ENCODE assay signal across 8 cellular contexts in genomic region chr10:132939957-132940790, GRCh38. TPM values are rescaled to one million over a fixed set of nuclear protein-coding genes. Genes with fewer than 3 reads are reported as not detected.
DNase-seq lines count a peak whose midpoint lies in the region; ATAC-seq and TF ChIP-seq lines count a peak whose summit lies in the region.

No MANE protein-coding gene starts in this region.

- DNase-seq in NCI-H146 (lab: John Stamatoyannopoulos, UW) (peak; percentile 24), NCI-H146 treated with DMSO at 0.1 percent for 48 hours (lab: John Stamatoyannopoulos, UW; ENCODE audit: unreplicated experiment) (no peak), PC-3 (peak; percentile 63), cardiac fibroblast (ENCODE audit: low read depth in 2 of 2) (peak; percentile 60 to 69), lung microvascular endothelial cell (ENCODE audit: low read depth in 2 of 2) (peak; percentile 48 to 52), thyroid gland (no peak), activated gamma-delta T cell (lab: John Stamatoyannopoulos, UW) (no peak)

- H3K79me2 ChIP-seq in PC-3 (ENCODE audit: low read length): no peaks in the 10 kb centered on the region

- H3K4me3 ChIP-seq in PC-3 (ENCODE audit: low read length) (no peak overlapping the region), cardiac fibroblast (replicated peaks in 1 of 2; ENCODE audit: low read depth in 2 of 2, low read length in 2 of 2) (no peak overlapping the region), thyroid gland (replicated peaks in 1 of 3) (no peak overlapping the region)

- no peak overlapping the region for H3K4me2 ChIP-seq in PC-3 (ENCODE audit: low read length)

- no peaks in the 10 kb centered on the region for H3F3A ChIP-seq in PC-3 (ENCODE audit: low read length, unreplicated experiment)

- no peaks in the 10 kb centered on the region for H3K9me2 ChIP-seq in PC-3 (replicated peaks; ENCODE audit: low read length)

- H3K27ac ChIP-seq in PC-3 (ENCODE audit: low read length): no peak overlapping the region
- H3K27ac ChIP-seq in thyroid gland: no peak overlapping the region

- BruUV-seq in PC-3 (replicated peaks; lab: Mats Ljungman, UMichigan): no TSS peak

- peak; percentile 40 for ATAC-seq in GM21825 (IDR thresholded peaks at IDR 0.05; ENCODE audit: unreplicated experiment)
- peak; percentile 59 for ATAC-seq in PC-3

- WGBS in thyroid gland, 2 donors: 68% methylated on average over 24 of the region's 24 CpGs

- no peak overlapping the region for H3K9ac ChIP-seq in PC-3 (ENCODE audit: low read length)

- H4K20me1 ChIP-seq in PC-3 (ENCODE audit: low read length): no peaks in the 10 kb centered on the region

- CTCF ChIA-PET in PC-3 (lab: Charles Lee): interaction anchor here (0.7 kb wide), 1 partner anchor 184 kb away, joined by 4 read pairs; no protein-coding TSS in a partner anchor

- H3K9me3 ChIP-seq in PC-3 (ENCODE audit: low read length) (no peaks in the 10 kb centered on the region), thyroid gland (no peaks in the 10 kb centered on the region)

- no peak for TF ChIP-seq POLR2A in thyroid gland (IDR thresholded peaks at IDR 0.05)

- POLR2A ChIA-PET in PC-3 (lab: Charles Lee; ENCODE audit: unreplicated experiment): no interaction called here

- H3K36me3 ChIP-seq in PC-3 (ENCODE audit: low read depth, low read length) (no peaks in the 10 kb centered on the region), thyroid gland (no peaks in the 10 kb centered on the region)

- intact Hi-C loops in PC-3 (cut with micrococcal nuclease) (loop anchor here (1.0 kb wide), 1 partner anchor 184 kb away; no protein-coding TSS in a partner anchor), thyroid gland (cut with DNase I) (no loop called here)

- H3K27me3 ChIP-seq in PC-3 (ENCODE audit: low read length): peaks cover 29% of the 10 kb centered on the region
- no peaks in the 10 kb centered on the region for H3K27me3 ChIP-seq in thyroid gland

- no peaks in the 10 kb centered on the region for H3K4me1 ChIP-seq in PC-3 (ENCODE audit: insufficient read depth, low read length)
- peaks cover 10 to 13% of the 10 kb centered on the region in 2 donors for H3K4me1 ChIP-seq in thyroid gland

- H2AFZ ChIP-seq in PC-3 (ENCODE audit: low read length): no peak overlapping the region

- peak; percentile 79 for TF ChIP-seq CTCF in PC-3 (conservative IDR thresholded peaks at IDR 0.05; ENCODE audit: low read depth, low read length)
- TF ChIP-seq CTCF in cardiac fibroblast (IDR thresholded peaks at IDR 0.05; ENCODE audit: low read depth, low read length): peak; percentile 88
- peak in 5 of 6 experiments; percentile 13 to 50 (median 33) for TF ChIP-seq CTCF in thyroid gland (IDR thresholded peaks at IDR 0.05)

RNA-seq across cellular contexts. Expression of gene CFAP46, which starts 2.2 kb away (rescaled TPM):
- total RNA-seq in PC-3 (2014; rRNA removed): 0.04 TPM in 1 of 2 replicates, not detected in the other
- total RNA-seq in lung microvascular endothelial cell: 0.20 and 0.44 TPM in 2 replicates
- total RNA-seq in thyroid gland: 10 to 100 TPM in 1 of 4 donors, 1 to 10 TPM in 3; 3.6 to 12.7 (median 9.1) TPM

Comparison
In these comparisons a context has a peak if more than half of its experiments do, and no peak if none do; other contexts are left out.
1. DNase-seq: peak in NCI-H146 (single experiment), PC-3 (single experiment), cardiac fibroblast (2 of 2) and lung microvascular endothelial cell (2 of 2); none in NCI-H146 treated with DMSO at 0.1 percent for 48 hours (single experiment), thyroid gland (0 of 2) and activated gamma-delta T cell (single experiment).
2. CTCF ChIP-seq: peak in every context shown above with its lines; median percentile 88 in cardiac fibroblast; 79 in PC-3; 33 in thyroid gland.